ENCODE assay signal across 8 cellular contexts in genomic region chr4:2817701-2818350, GRCh38. TPM values are rescaled to one million over a fixed set of nuclear protein-coding genes. Genes with fewer than 3 reads are reported as not detected.
DNase-seq lines count a peak whose midpoint lies in the region; ATAC-seq and TF ChIP-seq lines count a peak whose summit lies in the region.

No MANE protein-coding gene starts in this region.

- no peaks in the 10 kb centered on the region for H3K9me3 Mint-ChIP-seq in endothelial cell (ENCODE audit: unreplicated experiment)
- H3K9me3 Mint-ChIP-seq in natural killer cell: no peaks in the 10 kb centered on the region

- TF ChIP-seq CTCF in RWPE1 (conservative IDR thresholded peaks at IDR 0.05; ENCODE audit: low read depth) (no peak), endothelial cell (IDR thresholded peaks at IDR 0.05; ENCODE audit: unreplicated experiment) (no peak), natural killer cell (IDR thresholded peaks at IDR 0.05) (no peak)

- H3K4me1 Mint-ChIP-seq in endothelial cell (ENCODE audit: unreplicated experiment): peaks cover 48% of the 10 kb centered on the region
- H3K4me1 Mint-ChIP-seq in natural killer cell: peaks cover 60 to 78% of the 10 kb centered on the region in 2 donors

- H3K27ac Mint-ChIP-seq in endothelial cell (ENCODE audit: unreplicated experiment) (no peak overlapping the region), natural killer cell (peak overlapping the region; percentile 98 to 99)

- intact Hi-C loops in natural killer cell (cut with micrococcal nuclease): loop anchor here (10.0 kb wide), 2 partner anchors 57 to 117 kb away; no protein-coding TSS in a partner anchor

- H3K27me3 Mint-ChIP-seq in endothelial cell (ENCODE audit: unreplicated experiment): peaks cover 13% of the 10 kb centered on the region
- no peaks in the 10 kb centered on the region for H3K27me3 Mint-ChIP-seq in natural killer cell (ENCODE audit: low read depth in 2 of 2)

- CTCF ChIA-PET in RWPE1 (lab: Yijun Ruan, JAX): no interaction called here

- peak in 2 of 3 donors; percentile 10 to 11 for ATAC-seq in natural killer cell

- POLR2A ChIA-PET in RWPE1 (lab: Yijun Ruan, JAX; ENCODE audit: low non-redundant PET): no interaction called here

- peaks cover 23% of the 10 kb centered on the region for H3K36me3 Mint-ChIP-seq in endothelial cell (ENCODE audit: low read depth, unreplicated experiment)
- H3K36me3 Mint-ChIP-seq in natural killer cell: no peaks in the 10 kb centered on the region

- H3K4me3 Mint-ChIP-seq in endothelial cell (ENCODE audit: unreplicated experiment) (peak overlapping the region; percentile 88), natural killer cell (peak overlapping the region; percentile 81)

- H3K27ac ChIP-seq in RWPE1: peak overlapping the region; percentile 72

- DNase-seq in activated naive CD4-positive, alpha-beta T cell treated with Interleukin-2 at 50 U/mL for 16 hours: peak; percentile 35
- no peak for DNase-seq in activated naive CD4-positive, alpha-beta T cell treated with anti-CD3 and anti-CD28 coated beads, Interleukin-2, amount 50 U/mL, for 16 hours
- DNase-seq in RWPE1 (ENCODE audit: low spot score) (peak; percentile 66), endothelial cell (ENCODE audit: low spot score) (no peak), natural killer cell (no peak), SHP77 (lab: John Stamatoyannopoulos, UW) (no peak), NK-92 (lab: John Stamatoyannopoulos, UW; ENCODE audit: unreplicated experiment) (no peak), cerebellar cortex (ENCODE audit: low spot score) (no peak)

RNA-seq across cellular contexts. Expression of gene SH3BP2, which starts 24.9 kb away (rescaled TPM):
- total RNA-seq in endothelial cell (ENCODE audit: unreplicated experiment) (150 TPM), natural killer cell (100 to 1,000 TPM; 213 to 283 (median 221) TPM)

RNA-seq across cellular contexts. Expression of gene ADD1, which starts 25.8 kb away (rescaled TPM):
- total RNA-seq in endothelial cell (ENCODE audit: unreplicated experiment): 337 TPM
- total RNA-seq in natural killer cell: 100 to 1,000 TPM; 383 to 465 (median 452) TPM

Comparison
In these comparisons a context has a peak if more than half of its experiments do, and no peak if none do; other contexts are left out.
1. DNase-seq: peak in activated naive CD4-positive, alpha-beta T cell treated with Interleukin-2 at 50 U/mL for 16 hours (single experiment) and RWPE1 (single experiment); none in activated naive CD4-positive, alpha-beta T cell treated with anti-CD3 and anti-CD28 coated beads, Interleukin-2, amount 50 U/mL, for 16 hours (single experiment), endothelial cell (single experiment), natural killer cell (single experiment), SHP77 (0 of 2), NK-92 (single experiment) and cerebellar cortex (single experiment).